27 cellular contexts compared by ENCODE assay signal in the genomic region with DNA sequence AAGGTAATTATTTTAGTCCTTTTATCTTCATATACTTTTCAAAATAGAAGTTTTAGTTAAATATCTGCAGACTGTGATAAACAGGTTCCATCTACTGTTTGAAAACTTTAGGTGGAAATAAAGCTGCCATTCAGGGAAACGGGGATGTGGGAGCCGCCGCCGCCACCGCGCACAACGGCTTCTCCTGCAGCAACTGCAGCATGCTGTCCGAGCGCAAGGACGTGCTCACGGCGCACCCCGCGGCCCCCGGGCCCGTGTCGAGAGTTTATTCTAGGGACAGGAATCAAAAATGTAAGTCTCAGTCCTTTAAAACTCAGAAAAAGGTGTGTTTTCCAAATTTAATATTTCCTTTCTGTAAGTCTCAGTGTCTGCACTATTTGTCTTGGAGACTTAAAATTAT.
"Had no signal": no experiment of that assay in that cellular context is flagged by ENCODE, and none has a peak within 500 bp of the region (broad histone marks: within the 10 kb centered on the region; RNA-seq: fewer than 3 reads in every experiment).

No MANE protein-coding gene starts in this region.

- H3K36me3 ChIP-seq: neutrophil, ovary had no signal

- H3K27ac ChIP-seq: foreskin keratinocyte, left lung, neutrophil, prostate gland, right lobe of liver, testis, upper lobe of left lung had no signal

- H3K27me3 ChIP-seq: foreskin keratinocyte, left lung, neutrophil, ovary, right lobe of liver, testis, upper lobe of left lung had no signal

- DNase-seq: activated B cell treated with CpG ODN at 0.5 μM for 24 hours; activated CD4-positive, alpha-beta T cell treated with anti-CD3 and anti-CD28 coated beads for 36 hours; activated CD4-positive, alpha-beta T cell treated with anti-CD3 and anti-CD28 coated beads, Interleukin-2, amount 50 U/mL, for 4 hours; activated CD8-positive, alpha-beta memory T cell treated with anti-CD3 and anti-CD28 coated beads for 24 hours; activated CD8-positive, alpha-beta memory T cell treated with anti-CD3 and anti-CD28 coated beads, Interleukin-2, amount 50 U/mL, for 4 hours; activated naive CD4-positive, alpha-beta T cell treated with Interleukin-2 at 50 U/mL for 16 hours; activated naive CD8-positive, alpha-beta T cell treated with anti-CD3 and anti-CD28 coated beads for 36 hours; activated T-cell treated with anti-CD3 and anti-CD28 coated beads, Interleukin-2, amount 50 U/mL, for 24 hours; amniotic stem cell; foreskin keratinocyte; kidney glomerular epithelial cell; mammary epithelial cell; small intestine; stimulated activated CD4-positive, alpha-beta T cell treated with anti-CD3 and anti-CD28 coated beads, Interleukin-2, amount 100 ng/mL, for 48 hours; stimulated activated CD8-positive, alpha-beta memory T cell treated with anti-CD3 and anti-CD28 coated beads, Interleukin-4, amount 100 ng/mL, for 48 hours; stimulated activated naive B cell treated with anti-CD40 and anti-IgM and Interleukin-4, amounts not matched to agents 10 μg/mL and 1 μg/mL and 100 μg/mL, for 72 hours; T1000; testis had no signal

- ATAC-seq: activated CD4-positive, alpha-beta T cell treated with anti-CD3 and anti-CD28 coated beads for 36 hours; activated T-helper 17 cell treated with anti-CD3 and anti-CD28 coated beads, Interleukin-2, amount 50 U/mL, for 72 hours; foreskin keratinocyte; left lung; natural killer cell treated with Interleukin-12 subunit alpha and Interleukin-12 subunit beta and Interleukin-15 and Interleukin-18, amount 100 ng/mL, for 72 hours; stimulated activated naive B cell treated with anti-CD40 and anti-IgM and Interleukin-4, amounts not matched to agents 10 μg/mL and 1 μg/mL and 100 μg/mL, for 72 hours had no signal

- H3K4me1 ChIP-seq: foreskin keratinocyte, left lung, prostate gland, right lobe of liver, testis, upper lobe of left lung had no signal

- H3K4me3 ChIP-seq: coronary artery, left lung, ovary, prostate gland, right lobe of liver, testis, upper lobe of left lung had no signal

- H3K9me3 ChIP-seq: neutrophil, ovary, prostate gland, right lobe of liver, testis, upper lobe of left lung had no signal
